8 cellular contexts compared by ENCODE assay signal in the genomic region with DNA sequence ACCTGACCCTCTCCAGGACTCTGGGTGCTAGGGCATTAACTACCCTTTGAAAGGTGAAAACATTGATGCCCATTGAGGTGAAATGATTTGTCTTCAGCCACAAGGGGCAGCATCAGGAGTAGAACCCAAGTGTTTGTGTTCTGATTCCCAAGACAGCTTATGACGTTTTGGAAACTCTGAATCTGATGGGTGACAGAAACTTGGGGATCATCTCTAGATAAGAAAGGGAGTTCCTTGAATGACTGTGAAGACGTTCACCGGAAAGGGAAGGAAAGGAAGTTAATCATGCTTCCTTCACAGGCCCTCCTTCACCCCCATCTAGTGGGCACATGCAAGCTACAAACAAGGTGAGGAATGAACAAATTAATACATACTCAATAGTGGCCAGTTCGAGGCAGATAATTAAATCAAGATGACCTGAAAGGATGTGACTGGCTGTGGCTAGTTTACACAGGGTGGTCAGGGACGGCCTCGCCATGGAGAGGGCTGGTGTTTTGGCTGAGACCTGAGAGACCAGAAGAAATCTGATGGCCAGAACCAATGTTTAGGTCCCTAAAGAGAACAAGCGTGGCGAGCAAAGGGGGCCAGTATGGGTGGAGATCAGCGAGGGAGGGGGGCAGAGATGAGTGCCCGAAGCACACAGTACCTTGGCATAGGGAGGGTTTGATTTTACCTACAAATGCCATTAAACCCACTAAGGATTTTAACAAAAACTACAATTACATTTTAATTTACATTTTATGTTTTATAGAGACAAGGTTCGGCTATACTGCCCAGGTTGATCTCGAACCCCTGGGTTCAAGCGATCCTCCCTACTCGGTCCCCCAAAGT. TPM values are rescaled to one million over a fixed set of nuclear protein-coding genes. Genes with fewer than 3 reads are reported as not detected.
DNase-seq lines count a peak whose midpoint lies in the region; ATAC-seq and TF ChIP-seq lines count a peak whose summit lies in the region.

No MANE protein-coding gene starts in this region.

- peak overlapping the region; percentile 82 for H3K4me2 ChIP-seq in H9 (ENCODE audit: insufficient read depth, insufficient read length, low read length)

- CTCF ChIA-PET in CD4-positive, alpha-beta T cell (lab: Charles Lee) = interaction anchor here (0.8 to 2.8 kb wide), 7 partner anchors 11 to 107 kb away, joined by 4 to 15 read pairs (median 5); partner anchors contain the start of genes HMGXB3 and TIGD6

- peak overlapping the region; percentile 93 for H3K4me3 Mint-ChIP-seq in CD4-positive, alpha-beta T cell
- H3K4me3 Mint-ChIP-seq in H9 = peak overlapping the region; percentile 85 to 95

- no peaks in the 10 kb centered on the region for H3K79me1 ChIP-seq in H9 (ENCODE audit: insufficient read depth, low read depth, low read length, poor library complexity, severe bottlenecking)

- H3K79me2 ChIP-seq in H9 (ENCODE audit: insufficient read depth, low read length) = no peaks in the 10 kb centered on the region

- no peaks in the 10 kb centered on the region for H3K27me3 Mint-ChIP-seq in CD4-positive, alpha-beta T cell
- H3K27me3 Mint-ChIP-seq in H9 (ENCODE audit: low read depth) = peaks cover 9% of the 10 kb centered on the region

- H2BK20ac ChIP-seq in H9 (ENCODE audit: low read depth, low read length, poor library complexity, severe bottlenecking) = no peak overlapping the region

- no peak overlapping the region for H3T11ph ChIP-seq in H9 (ENCODE audit: low read length)

- no peak overlapping the region for H2BK120ac ChIP-seq in H9 (ENCODE audit: low read depth, low read length, poor library complexity, severe bottlenecking)

- H3K4me1 ChIP-seq in H9 (ENCODE audit: insufficient read depth, low read length) (peaks cover 2% of the 10 kb centered on the region; the same call in 1 of the 2 replicates), RWPE2 (ENCODE audit: insufficient read depth, poor library complexity, severe bottlenecking) (peaks cover 15% of the 10 kb centered on the region), left ventricle myocardium inferior (peaks cover 22% of the 10 kb centered on the region)

- peak; percentile 69 for TF ChIP-seq CTCF in CD4-positive, alpha-beta T cell (IDR thresholded peaks at IDR 0.05)
- TF ChIP-seq CTCF in H9 (conservative IDR thresholded peaks at IDR 0.05) (peak; percentile 75), RWPE2 (IDR thresholded peaks at IDR 0.05; ENCODE audit: poor library complexity, severe bottlenecking) (peak; percentile 97), left ventricle myocardium inferior (IDR thresholded peaks at IDR 0.05; ENCODE audit: borderline replicate concordance) (peak; percentile 63)

- H2AK5ac ChIP-seq in H9 (ENCODE audit: insufficient read length, low read length) = no peak overlapping the region

- H4K5ac ChIP-seq in H9 (ENCODE audit: insufficient read length, low read depth, low read length) = no peak overlapping the region

- H2AFZ ChIP-seq in H9 (ENCODE audit: low read length) = peak overlapping the region; percentile 83

- DNase-seq in CD4-positive, alpha-beta T cell = peak in 6 of 10 experiments; percentile 1 to 20 (median 10)
- DNase-seq in H9 = peak; percentile 39
- no peak for DNase-seq in RWPE2 (ENCODE audit: low spot score)
- DNase-seq in activated naive CD4-positive, alpha-beta T cell treated with anti-CD3 and anti-CD28 coated beads, Interleukin-2, amount 50 U/mL, for 72 hours (ENCODE audit: low spot score in 2 of 2) = peak; percentile 55 to 59
- DNase-seq in left ventricle myocardium inferior = no peak
- DNase-seq in renal cortical epithelial cell (ENCODE audit: low read depth) = peak; percentile 71
- no peak for DNase-seq in UCSD-AML1 (lab: John Stamatoyannopoulos, UW; ENCODE audit: unreplicated experiment)

- POLR2A ChIA-PET in CD4-positive, alpha-beta T cell (lab: Charles Lee) = interaction anchor here (0.7 to 2.6 kb wide), 10 partner anchors 11 to 1812 kb away, joined by 3 to 22 read pairs (median 4); partner anchors contain the start of genes CSNK1A1, G3BP1, HMGXB3 and PCYOX1L

- ATAC-seq in CD4-positive, alpha-beta T cell (ENCODE audit: poor library complexity) = peak; percentile 14
- peak; percentile 7; the same call in 1 of the 3 replicates for ATAC-seq in RWPE2 (ENCODE audit: low read depth)
- ATAC-seq in activated naive CD4-positive, alpha-beta T cell treated with anti-CD3 and anti-CD28 coated beads, Interleukin-2, amount 50 U/mL, for 72 hours = peak; percentile 51 to 56
- ATAC-seq in HG02840 (IDR thresholded peaks at IDR 0.05; ENCODE audit: low FRiP score, unreplicated experiment) = no peak

- no peak overlapping the region for H2BK5ac ChIP-seq in H9 (ENCODE audit: insufficient read length, low read length)

- H3K27ac Mint-ChIP-seq in CD4-positive, alpha-beta T cell = peak overlapping the region; percentile 93
- H3K27ac Mint-ChIP-seq in H9 = peak overlapping the region; percentile 34 to 98 (median 85); a peak in 6 of 7 replicates
- H3K27ac Mint-ChIP-seq in activated naive CD4-positive, alpha-beta T cell treated with anti-CD3 and anti-CD28 coated beads, Interleukin-2, amount 50 U/mL, for 72 hours = peak overlapping the region; percentile 99

- H3K18ac ChIP-seq in H9 (ENCODE audit: insufficient read length, low read depth, low read length) = no peak overlapping the region

- H3K4me3 ChIP-seq in RWPE2 (ENCODE audit: severe bottlenecking) (peak overlapping the region; percentile 59), left ventricle myocardium inferior (peak overlapping the region; percentile 80)

- WGBS in H9 (ENCODE audit: extremely low coverage, insufficient read length, low lambda C conversion rate) = no CpG with 5 or more reads among the region's 14 CpGs

- no peaks in the 10 kb centered on the region for H4K20me1 ChIP-seq in H9 (ENCODE audit: control insufficient read depth, insufficient read depth, insufficient read length)

- H3K56ac ChIP-seq in H9 (ENCODE audit: insufficient read length, low read depth, low read length) = no peak overlapping the region

- no peak overlapping the region for H3K14ac ChIP-seq in H9 (ENCODE audit: insufficient read depth, low read length)

- H3K36me3 ChIP-seq in RWPE2 (ENCODE audit: low read depth) (no peaks in the 10 kb centered on the region), left ventricle myocardium inferior (no peaks in the 10 kb centered on the region)

- H3K9me3 ChIP-seq in CD4-positive, alpha-beta T cell (ENCODE audit: control insufficient read depth, low read length) = no peaks in the 10 kb centered on the region
- H3K9me3 ChIP-seq in H9 (ENCODE audit: control insufficient read depth, low read depth, low read length) (no peaks in the 10 kb centered on the region), RWPE2 (ENCODE audit: severe bottlenecking) (no peaks in the 10 kb centered on the region), left ventricle myocardium inferior (replicated peaks) (no peaks in the 10 kb centered on the region)

- H3K23ac ChIP-seq in H9 (ENCODE audit: insufficient read length, low read depth, low read length) = no peak overlapping the region

- no peak overlapping the region for H3K4ac ChIP-seq in H9 (ENCODE audit: low read depth, low read length)

- H3K23me2 ChIP-seq in H9 (ENCODE audit: insufficient read length, low read depth, low read length, poor library complexity, severe bottlenecking) = peaks cover 5% of the 10 kb centered on the region

- H3K9ac ChIP-seq in H9 (ENCODE audit: extremely low read depth, insufficient read length, low read length) = no peak overlapping the region

- intact Hi-C loops in CD4-positive, alpha-beta T cell (cut with DNase I, micrococcal nuclease) = loop anchor here (1.0 to 5.0 kb wide), 3 partner anchors 41 to 227 kb away; partner anchors contain the start of genes HMGXB3 (in 2 of the 2), TIGD6 (in 2 of the 2) and PPARGC1B (in 1 of the 2)
- intact Hi-C loops in left ventricle myocardium inferior (cut with micrococcal nuclease) = loop anchor here (10.0 kb wide), 1 partner anchor 125 kb away; no protein-coding TSS in a partner anchor

- H4K91ac ChIP-seq in H9 (ENCODE audit: insufficient read length, low read depth, low read length) = no peak overlapping the region

- H3K27me3 ChIP-seq in CD4-positive, alpha-beta T cell (ENCODE audit: control insufficient read depth, insufficient read depth, low read length) = no peaks in the 10 kb centered on the region
- H3K27me3 ChIP-seq in H9 (ENCODE audit: insufficient read depth, low read length) (no peaks in the 10 kb centered on the region; the same call in 1 of the 2 replicates), RWPE2 (ENCODE audit: insufficient read depth, poor library complexity, severe bottlenecking) (no peaks in the 10 kb centered on the region), left ventricle myocardium inferior (ENCODE audit: low read depth) (no peaks in the 10 kb centered on the region)

- no peaks in the 10 kb centered on the region for H3K9me3 Mint-ChIP-seq in CD4-positive, alpha-beta T cell
- no peaks in the 10 kb centered on the region for H3K9me3 Mint-ChIP-seq in H9
- H3K9me3 Mint-ChIP-seq in activated naive CD4-positive, alpha-beta T cell treated with anti-CD3 and anti-CD28 coated beads, Interleukin-2, amount 50 U/mL, for 72 hours = no peaks in the 10 kb centered on the region

- H2BK15ac ChIP-seq in H9 (ENCODE audit: low read depth, low read length) = no peak overlapping the region

- peak overlapping the region; percentile 67 for H3K27ac ChIP-seq in CD4-positive, alpha-beta T cell (ENCODE audit: low read depth, low read length)
- no peak overlapping the region for H3K27ac ChIP-seq in H9 (ENCODE audit: insufficient read length, low read depth, low read length)
- peak overlapping the region; percentile 79 for H3K27ac ChIP-seq in RWPE2 (ENCODE audit: poor library complexity, severe bottlenecking)
- peak overlapping the region; percentile 93 for H3K27ac ChIP-seq in left ventricle myocardium inferior (replicated peaks)

- H3K4me1 Mint-ChIP-seq in CD4-positive, alpha-beta T cell (ENCODE audit: low read depth) = peaks cover 32% of the 10 kb centered on the region
- peaks cover 13 to 16% of the 10 kb centered on the region in 2 experiments for H3K4me1 Mint-ChIP-seq in H9

- H4K8ac ChIP-seq in H9 (replicated peaks; ENCODE audit: insufficient read length, low read depth, low read length) = no peak overlapping the region

- H3K36me3 Mint-ChIP-seq in CD4-positive, alpha-beta T cell (ENCODE audit: low read depth) = peaks cover 15% of the 10 kb centered on the region
- peaks cover 0 to 2% (median 0%) of the 10 kb centered on the region in 3 experiments; a peak in 1 of 7 replicates for H3K36me3 Mint-ChIP-seq in H9 (ENCODE audit: insufficient read depth in 1 of 3, low read depth in 3 of 3)
- peaks cover 0 to 9% of the 10 kb centered on the region in 2 donors for H3K36me3 Mint-ChIP-seq in activated naive CD4-positive, alpha-beta T cell treated with anti-CD3 and anti-CD28 coated beads, Interleukin-2, amount 50 U/mL, for 72 hours

- no peak overlapping the region for H2BK12ac ChIP-seq in H9 (ENCODE audit: insufficient read length, low read depth, low read length)

RNA-seq across cellular contexts. Expression of gene SLC26A2, which starts 0.9 kb away (rescaled TPM):
- 1 to 10 TPM; 2.8 to 4.2 TPM for total RNA-seq in CD4-positive, alpha-beta T cell
- total RNA-seq in H9 (2021) (5.9 and 6.1 TPM in 2 replicates), left ventricle myocardium inferior (4.1 TPM), renal cortical epithelial cell (97.9 and 100.0 TPM in 2 replicates)
- total RNA-seq in activated naive CD4-positive, alpha-beta T cell treated with anti-CD3 and anti-CD28 coated beads, Interleukin-2, amount 50 U/mL, for 72 hours = 1 to 10 TPM; 3.9 to 8.4 TPM

RNA-seq across cellular contexts. Expression of gene PDE6A, which starts 15.0 kb away (rescaled TPM):
- not detected for total RNA-seq in CD4-positive, alpha-beta T cell
- total RNA-seq in H9 (2021) (not detected in 2 replicates), left ventricle myocardium inferior (0.22 TPM), renal cortical epithelial cell (0.10 TPM in 1 of 2 replicates, not detected in the other)
- not detected for total RNA-seq in activated naive CD4-positive, alpha-beta T cell treated with anti-CD3 and anti-CD28 coated beads, Interleukin-2, amount 50 U/mL, for 72 hours

RNA-seq across cellular contexts. Expression of gene TIGD6, which starts 40.8 kb away (rescaled TPM):
- total RNA-seq in CD4-positive, alpha-beta T cell = 1 to 10 TPM; 1.0 to 1.4 TPM
- total RNA-seq in H9 (2021) = 1.2 and 1.8 TPM in 2 replicates
- 1 to 10 TPM; 1.9 to 3.0 TPM for total RNA-seq in activated naive CD4-positive, alpha-beta T cell treated with anti-CD3 and anti-CD28 coated beads, Interleukin-2, amount 50 U/mL, for 72 hours
- total RNA-seq in left ventricle myocardium inferior = 2.8 TPM
- total RNA-seq in renal cortical epithelial cell = 3.0 and 7.7 TPM in 2 replicates

RNA-seq across cellular contexts. Expression of gene HMGXB3, which starts 40.9 kb away (rescaled TPM):
- total RNA-seq in CD4-positive, alpha-beta T cell = 10 to 100 TPM; 27.4 to 29.3 TPM
- total RNA-seq in H9 (2021) (23.8 and 26.9 TPM in 2 replicates), left ventricle myocardium inferior (14.7 TPM), renal cortical epithelial cell (29.3 and 50.4 TPM in 2 replicates)
- 10 to 100 TPM; 19.9 to 40.8 TPM for total RNA-seq in activated naive CD4-positive, alpha-beta T cell treated with anti-CD3 and anti-CD28 coated beads, Interleukin-2, amount 50 U/mL, for 72 hours

Comparison
In these comparisons a context has a peak if more than half of its experiments do, and no peak if none do; other contexts are left out.
1. DNase-seq: peak in CD4-positive, alpha-beta T cell (6 of 10), H9 (single experiment), activated naive CD4-positive, alpha-beta T cell treated with anti-CD3 and anti-CD28 coated beads, Interleukin-2, amount 50 U/mL, for 72 hours (2 of 2) and renal cortical epithelial cell (single experiment); none in RWPE2 (single experiment), left ventricle myocardium inferior (single experiment) and UCSD-AML1 (single experiment).
2. RNA of gene SLC26A2, which starts 0.9 kb away (total RNA-seq): 97.9 to 100.0 TPM in renal cortical epithelial cell; 3.9 to 8.4 TPM in activated naive CD4-positive, alpha-beta T cell treated with anti-CD3 and anti-CD28 coated beads, Interleukin-2, amount 50 U/mL, for 72 hours, 5.9 to 6.1 TPM in H9, 2.8 to 4.2 TPM in CD4-positive, alpha-beta T cell and 4.1 TPM in left ventricle myocardium inferior (single experiment); every median in the first group is over 10 times any median in the second.
3. Peak in every context shown above with its lines, with median percentiles within 50 percentile points of each other: H3K27ac Mint-ChIP-seq and CTCF ChIP-seq.